8 cellular contexts compared by ENCODE assay signal in genomic region chr19:6737284-6737872, GRCh38. TPM values are rescaled to one million over a fixed set of nuclear protein-coding genes. Genes with fewer than 3 reads are reported as not detected.
DNase-seq lines count a peak whose midpoint lies in the region; ATAC-seq and TF ChIP-seq lines count a peak whose summit lies in the region.

Gene GPR108 (minus strand): TSS chr19:6737580. CDS start chr19:6737576, 4 bp downstream.

- H3K4me3 Mint-ChIP-seq in activated CD4-positive, alpha-beta T cell treated with anti-CD3 and anti-CD28 coated beads, Interleukin-2, amount 10 ng/mL, durations not matched to agents 7 days and 5 days, result peak within 1 kb of the TSS; percentile 95

- CTCF ChIA-PET in activated CD4-positive, alpha-beta T cell treated with anti-CD3 and anti-CD28 coated beads, Interleukin-2, amount 10 ng/mL, durations not matched to agents 7 days and 5 days (lab: Charles Lee), result interaction anchor here (0.6 to 2.7 kb wide), 22 partner anchors 9 to 245 kb away, joined by 3 to 55 read pairs (median 4); partner anchors contain the start of gene TNFSF14

- POLR2A ChIA-PET in activated CD4-positive, alpha-beta T cell treated with anti-CD3 and anti-CD28 coated beads, Interleukin-2, amount 10 ng/mL, durations not matched to agents 7 days and 5 days (lab: Charles Lee), result interaction anchor here (0.7 to 1.0 kb wide), 3 partner anchors 44 to 220 kb away, joined by 3 to 6 read pairs (median 4); no protein-coding TSS in a partner anchor

- H3K4me3 ChIP-seq in coronary artery, result peak within 1 kb of the TSS; percentile 96

- peaks cover 39% of the 10 kb centered on the region for H3K4me1 Mint-ChIP-seq in activated CD4-positive, alpha-beta T cell treated with anti-CD3 and anti-CD28 coated beads, Interleukin-2, amount 10 ng/mL, durations not matched to agents 7 days and 5 days

- intact Hi-C loops in left colon (cut with DNase I, micrococcal nuclease), result no loop called here

- H3K36me3 Mint-ChIP-seq in activated CD4-positive, alpha-beta T cell treated with anti-CD3 and anti-CD28 coated beads, Interleukin-2, amount 10 ng/mL, durations not matched to agents 7 days and 5 days (ENCODE audit: low read depth), result peaks cover 8% of the 10 kb centered on the region

- DNase-seq in AML-193 (lab: John Stamatoyannopoulos, UW) (peak; percentile 99), NCI-H526 treated with DMSO at 0.1 percent for 48 hours (lab: John Stamatoyannopoulos, UW) (peak; percentile 95), coronary artery (ENCODE audit: low spot score) (peak; percentile 100), left colon (peak; percentile 99 to 100)
- peak; percentile 100 for DNase-seq in activated CD4-positive, alpha-beta T cell treated with anti-CD3 and anti-CD28 coated beads, Interleukin-2, amount 10 ng/mL, durations not matched to agents 7 days and 5 days
- DNase-seq in stimulated activated CD4-positive, alpha-beta T cell treated with anti-CD3 and anti-CD28 coated beads, Interleukin-1b, Interleukin-23, amount 100 ng/mL, for 48 hours, result peak; percentile 100

- no peaks in the 10 kb centered on the region for H3K9me3 Mint-ChIP-seq in activated CD4-positive, alpha-beta T cell treated with anti-CD3 and anti-CD28 coated beads, Interleukin-2, amount 10 ng/mL, durations not matched to agents 7 days and 5 days

- ATAC-seq in HG03439 (IDR thresholded peaks at IDR 0.05; ENCODE audit: unreplicated experiment) (peak; percentile 55), left colon (peak; percentile 64)

- no peaks in the 10 kb centered on the region for H3K27me3 Mint-ChIP-seq in activated CD4-positive, alpha-beta T cell treated with anti-CD3 and anti-CD28 coated beads, Interleukin-2, amount 10 ng/mL, durations not matched to agents 7 days and 5 days

- peak; percentile 57 for TF ChIP-seq POLR2A in GM19193 (IDR thresholded peaks at IDR 0.05; ENCODE audit: extremely low read depth, insufficient read depth, insufficient read length)

- H3K27ac ChIP-seq in coronary artery, result peak within 1 kb of the TSS; percentile 97 to 99

- peak within 1 kb of the TSS; percentile 99 for H3K27ac Mint-ChIP-seq in activated CD4-positive, alpha-beta T cell treated with anti-CD3 and anti-CD28 coated beads, Interleukin-2, amount 10 ng/mL, durations not matched to agents 7 days and 5 days

- TF ChIP-seq CTCF in coronary artery (IDR thresholded peaks at IDR 0.05), result no peak

RNA-seq across cellular contexts. Expression of gene GPR108, which starts in this region (rescaled TPM):
- 10 to 100 TPM; 64.6 TPM for total RNA-seq in activated CD4-positive, alpha-beta T cell treated with anti-CD3 and anti-CD28 coated beads, Interleukin-2, amount 10 ng/mL, durations not matched to agents 7 days and 5 days
- 100 to 1,000 TPM; 124 to 128 TPM for total RNA-seq in left colon

Comparison
In these comparisons a context has a peak if more than half of its experiments do, and no peak if none do; other contexts are left out.
1. Peak in every context shown above with its lines: DNase-seq, ATAC-seq, H3K4me3 ChIP-seq and H3K27ac ChIP-seq.